Comparison of ENCODE assay signal across 1 cellular context in the genomic region with DNA sequence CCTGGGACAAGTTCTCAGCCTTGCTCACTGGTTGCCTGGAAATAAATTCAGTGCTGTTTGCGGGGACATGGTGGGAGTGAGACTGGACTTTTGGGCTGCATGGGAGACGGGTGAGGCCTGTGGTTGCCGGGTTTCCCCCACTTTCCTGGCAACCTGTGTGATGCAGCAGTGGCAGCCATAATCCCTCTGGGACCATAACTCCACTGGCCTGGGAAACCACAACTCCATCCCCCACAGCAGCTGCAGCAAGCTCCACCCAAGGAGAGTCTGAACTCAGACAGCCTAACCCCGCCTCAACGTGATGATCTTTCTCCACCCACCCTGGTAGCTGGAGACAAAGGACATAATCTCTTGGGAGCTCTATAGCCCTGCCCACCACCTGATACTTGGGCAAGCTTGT.
TF ChIP-seq lines count a peak whose summit lies in the region.

No MANE protein-coding gene starts in this region.

TF ChIP-seq in GM12878, 131 proteins besides CTCF, POLR2A, EP300 and RAD21 (continued from another document):
- no peak for TF ChIP-seq ZNF592 (IDR thresholded peaks at IDR 0.05)
- TF ChIP-seq KLF5 (IDR thresholded peaks at IDR 0.05; ENCODE audit: partially characterized antibody), result no peak
- TF ChIP-seq HCFC1 (IDR thresholded peaks at IDR 0.05; ENCODE audit: low read length), result no peak
- no peak for TF ChIP-seq SIX5 (IDR thresholded peaks at IDR 0.05; ENCODE audit: low read depth, low read length, severe bottlenecking)
- no peak for TF ChIP-seq ZNF217 (IDR thresholded peaks at IDR 0.05)
- no peak for TF ChIP-seq EZH2 (IDR thresholded peaks at IDR 0.05; ENCODE audit: borderline replicate concordance, control insufficient read depth, low read depth, low read length)
- no peak for TF ChIP-seq SREBF1 (IDR thresholded peaks at IDR 0.05; ENCODE audit: low read length)
- TF ChIP-seq ZNF24 (IDR thresholded peaks at IDR 0.05), result no peak
- TF ChIP-seq, protein P1, sequence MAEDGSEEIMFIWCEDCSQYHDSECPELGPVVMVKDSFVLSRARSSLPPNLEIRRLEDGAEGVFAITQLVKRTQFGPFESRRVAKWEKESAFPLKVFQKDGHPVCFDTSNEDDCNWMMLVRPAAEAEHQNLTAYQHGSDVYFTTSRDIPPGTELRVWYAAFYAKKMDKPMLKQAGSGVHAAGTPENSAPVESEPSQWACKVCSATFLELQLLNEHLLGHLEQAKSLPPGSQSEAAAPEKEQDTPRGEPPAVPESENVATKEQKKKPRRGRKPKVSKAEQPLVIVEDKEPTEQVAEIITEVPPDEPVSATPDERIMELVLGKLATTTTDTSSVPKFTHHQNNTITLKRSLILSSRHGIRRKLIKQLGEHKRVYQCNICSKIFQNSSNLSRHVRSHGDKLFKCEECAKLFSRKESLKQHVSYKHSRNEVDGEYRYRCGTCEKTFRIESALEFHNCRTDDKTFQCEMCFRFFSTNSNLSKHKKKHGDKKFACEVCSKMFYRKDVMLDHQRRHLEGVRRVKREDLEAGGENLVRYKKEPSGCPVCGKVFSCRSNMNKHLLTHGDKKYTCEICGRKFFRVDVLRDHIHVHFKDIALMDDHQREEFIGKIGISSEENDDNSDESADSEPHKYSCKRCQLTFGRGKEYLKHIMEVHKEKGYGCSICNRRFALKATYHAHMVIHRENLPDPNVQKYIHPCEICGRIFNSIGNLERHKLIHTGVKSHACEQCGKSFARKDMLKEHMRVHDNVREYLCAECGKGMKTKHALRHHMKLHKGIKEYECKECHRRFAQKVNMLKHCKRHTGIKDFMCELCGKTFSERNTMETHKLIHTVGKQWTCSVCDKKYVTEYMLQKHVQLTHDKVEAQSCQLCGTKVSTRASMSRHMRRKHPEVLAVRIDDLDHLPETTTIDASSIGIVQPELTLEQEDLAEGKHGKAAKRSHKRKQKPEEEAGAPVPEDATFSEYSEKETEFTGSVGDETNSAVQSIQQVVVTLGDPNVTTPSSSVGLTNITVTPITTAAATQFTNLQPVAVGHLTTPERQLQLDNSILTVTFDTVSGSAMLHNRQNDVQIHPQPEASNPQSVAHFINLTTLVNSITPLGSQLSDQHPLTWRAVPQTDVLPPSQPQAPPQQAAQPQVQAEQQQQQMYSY (CRISPR knock-in tag; IDR thresholded peaks at IDR 0.05), result no peak
- TF ChIP-seq ZBTB33 (IDR thresholded peaks at IDR 0.05), result no peak
- no peak for TF ChIP-seq PKNOX1 (IDR thresholded peaks at IDR 0.05)
- TF ChIP-seq RCOR1 (conservative IDR thresholded peaks at IDR 0.05; ENCODE audit: low read depth, low read length), result no peak
- TF ChIP-seq PAX5 (IDR thresholded peaks at IDR 0.05; ENCODE audit: borderline replicate concordance, low read depth, low read length), result peak; percentile 55; the same call in 1 of the 2 replicates
